7 cellular contexts compared by ENCODE assay signal in the genomic region with DNA sequence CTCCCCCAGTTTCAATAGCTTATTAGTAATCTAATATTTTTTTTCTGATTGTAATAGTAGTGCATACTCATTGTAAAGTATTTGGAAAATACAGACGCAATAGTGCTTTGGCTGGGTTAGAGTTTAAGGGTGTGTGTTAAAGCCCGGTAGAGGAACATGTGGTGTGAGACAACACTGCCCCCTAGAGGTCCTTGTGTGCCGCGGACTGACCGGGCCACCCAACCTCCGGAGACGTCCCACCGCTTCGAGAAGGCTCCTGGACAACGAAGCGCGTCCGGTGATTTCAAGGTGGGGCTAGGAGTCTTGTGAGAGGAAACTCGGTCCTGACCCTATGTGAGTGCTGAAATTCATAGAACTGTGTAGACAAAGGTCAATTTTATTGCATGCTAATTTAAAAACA.
A peak's percentile ranks its signal among the peaks of the same experiment; 100 is the strongest.
DNase-seq lines count a peak whose midpoint lies in the region; ATAC-seq and TF ChIP-seq lines count a peak whose summit lies in the region.
"Not testable (repeated sequence)": the region's sequence is repeated elsewhere in the genome, so short reads cannot be mapped to it uniquely, and the experiment has no call there.

No MANE protein-coding gene starts in this region.

- not testable (repeated sequence) for DNase-seq in WTC11 (ENCODE audit: low spot score)
- DNase-seq in activated naive CD8-positive, alpha-beta T cell treated with anti-CD3 and anti-CD28 coated beads, Interleukin-2, amount 50 U/mL, for 24 hours: peak; percentile 4
- DNase-seq in left ventricle myocardium superior (peak; percentile 34), posterior vena cava (ENCODE audit: low spot score) (peak; percentile 48)

- not testable (repeated sequence) for H3K9me3 Mint-ChIP-seq in WTC11; activated naive CD8-positive, alpha-beta T cell treated with anti-CD3 and anti-CD28 coated beads, Interleukin-2, amount 50 U/mL, for 24 hours

- CTCF ChIA-PET in WTC11 (lab: Charles Lee): not testable (repeated sequence)

- not testable (repeated sequence) for H3K27ac Mint-ChIP-seq in WTC11; activated naive CD8-positive, alpha-beta T cell treated with anti-CD3 and anti-CD28 coated beads, Interleukin-2, amount 50 U/mL, for 24 hours

- H3K36me3 Mint-ChIP-seq in WTC11; activated naive CD8-positive, alpha-beta T cell treated with anti-CD3 and anti-CD28 coated beads, Interleukin-2, amount 50 U/mL, for 24 hours (ENCODE audit: low read depth): not testable (repeated sequence)

- POLR2A ChIA-PET in WTC11 (lab: Charles Lee): not testable (repeated sequence)

- not testable (repeated sequence) for TF ChIP-seq CTCF in WTC11 (IDR thresholded peaks at IDR 0.05)

- H3K4me1 Mint-ChIP-seq in WTC11; activated naive CD8-positive, alpha-beta T cell treated with anti-CD3 and anti-CD28 coated beads, Interleukin-2, amount 50 U/mL, for 24 hours: not testable (repeated sequence)

- H3K4me3 Mint-ChIP-seq in WTC11; activated naive CD8-positive, alpha-beta T cell treated with anti-CD3 and anti-CD28 coated beads, Interleukin-2, amount 50 U/mL, for 24 hours: not testable (repeated sequence)

- intact Hi-C loops in left ventricle myocardium superior (cut with micrococcal nuclease); posterior vena cava (cut with DNase I): not testable (repeated sequence)

- ATAC-seq in GM18909 (IDR thresholded peaks at IDR 0.05; ENCODE audit: poor library complexity, unreplicated experiment) (peak; percentile 74), GM21825 (IDR thresholded peaks at IDR 0.05; ENCODE audit: unreplicated experiment) (peak; percentile 91), HG03175 (IDR thresholded peaks at IDR 0.05; ENCODE audit: unreplicated experiment) (peak; percentile 79), WTC11 (peak; percentile 97), left ventricle myocardium superior (peak; percentile 97)
- ATAC-seq in activated naive CD8-positive, alpha-beta T cell treated with anti-CD3 and anti-CD28 coated beads, Interleukin-2, amount 50 U/mL, for 24 hours: peak; percentile 90

- not testable (repeated sequence) for H3K27me3 Mint-ChIP-seq in WTC11 (ENCODE audit: low read depth); activated naive CD8-positive, alpha-beta T cell treated with anti-CD3 and anti-CD28 coated beads, Interleukin-2, amount 50 U/mL, for 24 hours
